In the genomic region with DNA sequence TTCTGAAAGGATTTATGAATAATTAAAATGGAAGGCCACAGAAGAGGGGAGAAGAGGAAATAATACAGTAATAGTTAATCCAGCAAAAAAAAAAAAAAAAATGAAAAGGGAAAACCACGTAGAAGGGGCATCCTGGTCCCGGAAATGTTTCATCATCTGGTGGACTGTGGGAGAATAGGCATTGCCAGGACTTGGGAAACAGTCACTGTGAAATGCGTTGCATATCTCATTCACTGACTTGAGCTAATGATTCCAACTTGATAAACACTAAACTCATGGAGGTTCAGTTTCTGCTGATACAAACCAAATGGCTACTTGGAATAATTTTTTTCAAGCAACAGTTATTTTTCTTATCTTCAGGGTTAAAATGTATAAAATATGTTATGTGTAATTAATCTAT, we compare ENCODE assay signal across 21 cellular contexts. TPM values are rescaled to one million over a fixed set of nuclear protein-coding genes. Genes with fewer than 3 reads are reported as not detected.
"Had no signal": no experiment of that assay in that cellular context is flagged by ENCODE, and none has a peak within 500 bp of the region (broad histone marks: within the 10 kb centered on the region; RNA-seq: fewer than 3 reads in every experiment).

No MANE protein-coding gene starts in this region.

- H3K4me3 ChIP-seq: cardiac muscle cell, gastroesophageal sphincter, upper lobe of right lung had no signal

- H3K27me3 ChIP-seq: cardiac muscle cell, gastroesophageal sphincter, upper lobe of right lung had no signal

- DNase-seq: activated B cell treated with CpG ODN at 0.5 μM for 24 hours; activated CD4-positive, alpha-beta T cell treated with anti-CD3 and anti-CD28 coated beads for 4 hours; activated CD4-positive, alpha-beta T cell treated with anti-CD3 and anti-CD28 coated beads, Interleukin-2, amount 50 U/mL, for 48 hours; activated naive CD4-positive, alpha-beta T cell treated with Interleukin-2 at 50 U/mL for 16 hours; activated naive CD8-positive, alpha-beta T cell treated with anti-CD3 and anti-CD28 coated beads for 36 hours; activated T-cell treated with anti-CD3 and anti-CD28 coated beads, Interleukin-2, amount 50 U/mL, for 48 hours; amygdala; cortex of kidney; left cardiac atrium; naive B cell; retina; stimulated activated CD4-positive, alpha-beta T cell treated with anti-CD3 and anti-CD28 coated beads, Interleukin-4, amount 100 ng/mL, for 24 hours; stimulated activated naive CD4-positive, alpha-beta T cell treated with Interleukin-2 at 50 U/mL for 16 hours; T-helper 1 cell; upper lobe of right lung had no signal

- H3K9me3 ChIP-seq: upper lobe of right lung had no signal

- H3K27ac ChIP-seq: cardiac muscle cell, epithelial cell of prostate, gastroesophageal sphincter, upper lobe of right lung had no signal

- H3K4me1 ChIP-seq: gastroesophageal sphincter, upper lobe of right lung had no signal

- ATAC-seq: gastroesophageal sphincter, left cardiac atrium, upper lobe of right lung had no signal

- H3K36me3 ChIP-seq: cardiac muscle cell, gastroesophageal sphincter, upper lobe of right lung had no signal

RNA-seq across cellular contexts. Expression of a gene that starts 3.2 kb away (rescaled TPM):
- total RNA-seq: activated B cell treated with CpG ODN at 0.5 μM for 24 hours; activated naive CD8-positive, alpha-beta T cell treated with anti-CD3 and anti-CD28 coated beads for 36 hours; cardiac muscle cell; cerebellum; subcutaneous adipose tissue had no signal
- polyA plus RNA-seq: cardiac muscle cell, neural cell had no signal
